ENCODE assay signal across 8 cellular contexts in genomic region chr11:62552931-62553838, GRCh38. TPM values are rescaled to one million over a fixed set of nuclear protein-coding genes. Genes with fewer than 3 reads are reported as not detected.
DNase-seq lines count a peak whose midpoint lies in the region; ATAC-seq lines count a peak whose summit lies in the region.

No MANE protein-coding gene starts in this region.

- peak overlapping the region; percentile 97 for H3K27ac Mint-ChIP-seq in activated T-helper 2 cell treated with anti-CD3 and anti-CD28 coated beads, Interferon-gamma antibody, Interleukin-2, Interleukin-4, amounts not matched to agents 10 μg/mL and 5 μg/mL and 100 μg/mL, durations not matched to agents 14 hours and 24 hours and 36 hours

- intact Hi-C loops in activated T-helper 2 cell treated with anti-CD3 and anti-CD28 coated beads, Interferon-gamma antibody, Interleukin-2, Interleukin-4, amounts not matched to agents 10 μg/mL and 5 μg/mL and 100 μg/mL, durations not matched to agents 14 hours and 24 hours and 36 hours (cut with micrococcal nuclease), result loop anchor here (10.0 kb wide), 1 partner anchor 302 kb away; no protein-coding TSS in a partner anchor

- H3K4me1 Mint-ChIP-seq in activated T-helper 2 cell treated with anti-CD3 and anti-CD28 coated beads, Interferon-gamma antibody, Interleukin-2, Interleukin-4, amounts not matched to agents 10 μg/mL and 5 μg/mL and 100 μg/mL, durations not matched to agents 14 hours and 24 hours and 36 hours (ENCODE audit: low read depth), result peaks cover 73% of the 10 kb centered on the region

- in situ Hi-C loops in G401 (cut with HindIII; ENCODE audit: low sequenced_read_pairs), result loop anchor here (25.0 kb wide), 1 partner anchor 116 kb away; no protein-coding TSS in a partner anchor

- H3K9me3 Mint-ChIP-seq in activated T-helper 2 cell treated with anti-CD3 and anti-CD28 coated beads, Interferon-gamma antibody, Interleukin-2, Interleukin-4, amounts not matched to agents 10 μg/mL and 5 μg/mL and 100 μg/mL, durations not matched to agents 14 hours and 24 hours and 36 hours, result no peaks in the 10 kb centered on the region

- peaks cover 5% of the 10 kb centered on the region for H3K27me3 Mint-ChIP-seq in activated T-helper 2 cell treated with anti-CD3 and anti-CD28 coated beads, Interferon-gamma antibody, Interleukin-2, Interleukin-4, amounts not matched to agents 10 μg/mL and 5 μg/mL and 100 μg/mL, durations not matched to agents 14 hours and 24 hours and 36 hours (ENCODE audit: low read depth)

- H3K4me3 Mint-ChIP-seq in activated T-helper 2 cell treated with anti-CD3 and anti-CD28 coated beads, Interferon-gamma antibody, Interleukin-2, Interleukin-4, amounts not matched to agents 10 μg/mL and 5 μg/mL and 100 μg/mL, durations not matched to agents 14 hours and 24 hours and 36 hours (ENCODE audit: low read depth), result peak overlapping the region; percentile 7

- DNase-seq in G401 (ENCODE audit: low spot score) (peak; percentile 54), NOMO-1 treated with DMSO at 0.1 percent for 48 hours (lab: John Stamatoyannopoulos, UW; ENCODE audit: unreplicated experiment) (peak; percentile 89), fibroblast of the conjunctiva (ENCODE audit: low read depth) (peak; percentile 94), non-pigmented ciliary epithelial cell (ENCODE audit: low read depth) (peak; percentile 88), OCI-M2 (lab: John Stamatoyannopoulos, UW; ENCODE audit: unreplicated experiment) (no peak)
- peak; percentile 61 for DNase-seq in activated T-helper 2 cell treated with anti-CD3 and anti-CD28 coated beads, Interferon-gamma antibody, Interleukin-2, Interleukin-4, amounts not matched to agents 10 μg/mL and 5 μg/mL and 100 μg/mL, durations not matched to agents 14 hours and 24 hours and 36 hours (ENCODE audit: low spot score)

- peaks cover 10% of the 10 kb centered on the region for H3K36me3 Mint-ChIP-seq in activated T-helper 2 cell treated with anti-CD3 and anti-CD28 coated beads, Interferon-gamma antibody, Interleukin-2, Interleukin-4, amounts not matched to agents 10 μg/mL and 5 μg/mL and 100 μg/mL, durations not matched to agents 14 hours and 24 hours and 36 hours (ENCODE audit: low read depth)

- ATAC-seq in GM21576 (IDR thresholded peaks at IDR 0.05; ENCODE audit: unreplicated experiment), result no peak
- ATAC-seq in GM21367 (IDR thresholded peaks at IDR 0.05; ENCODE audit: unreplicated experiment), result no peak

RNA-seq across cellular contexts. Expression of gene AHNAK, which starts 6.6 kb away (rescaled TPM):
- 161 and 197 TPM in 2 replicates for total RNA-seq in G401 (2014; rRNA removed; shearing (Covaris generic))
- total RNA-seq in activated T-helper 2 cell treated with anti-CD3 and anti-CD28 coated beads, Interferon-gamma antibody, Interleukin-2, Interleukin-4, amounts not matched to agents 10 μg/mL and 5 μg/mL and 100 μg/mL, durations not matched to agents 14 hours and 24 hours and 36 hours, result 105 and 108 TPM in 2 replicates

RNA-seq across cellular contexts. Expression of gene EEF1G, which starts 20.5 kb away (rescaled TPM):
- 3,525 and 3,828 TPM in 2 replicates for total RNA-seq in G401 (2014; rRNA removed; shearing (Covaris generic))
- 1,369 and 1,395 TPM in 2 replicates for total RNA-seq in activated T-helper 2 cell treated with anti-CD3 and anti-CD28 coated beads, Interferon-gamma antibody, Interleukin-2, Interleukin-4, amounts not matched to agents 10 μg/mL and 5 μg/mL and 100 μg/mL, durations not matched to agents 14 hours and 24 hours and 36 hours

RNA-seq across cellular contexts. Expression of gene TUT1, which starts 38.1 kb away (rescaled TPM):
- total RNA-seq in G401 (2014; rRNA removed; shearing (Covaris generic)), result 16.5 and 17.6 TPM in 2 replicates
- total RNA-seq in activated T-helper 2 cell treated with anti-CD3 and anti-CD28 coated beads, Interferon-gamma antibody, Interleukin-2, Interleukin-4, amounts not matched to agents 10 μg/mL and 5 μg/mL and 100 μg/mL, durations not matched to agents 14 hours and 24 hours and 36 hours, result 29.9 and 41.7 TPM in 2 replicates

RNA-seq across cellular contexts. Expression of gene MTA2, which starts 48.5 kb away (rescaled TPM):
- 190 and 224 TPM in 2 replicates for total RNA-seq in G401 (2014; rRNA removed; shearing (Covaris generic))
- total RNA-seq in activated T-helper 2 cell treated with anti-CD3 and anti-CD28 coated beads, Interferon-gamma antibody, Interleukin-2, Interleukin-4, amounts not matched to agents 10 μg/mL and 5 μg/mL and 100 μg/mL, durations not matched to agents 14 hours and 24 hours and 36 hours, result 201 and 215 TPM in 2 replicates

RNA-seq across cellular contexts. Expression of gene EML3, which starts 59.4 kb away (rescaled TPM):
- 33.2 and 55.7 TPM in 2 replicates for total RNA-seq in G401 (2014; rRNA removed; shearing (Covaris generic))
- total RNA-seq in activated T-helper 2 cell treated with anti-CD3 and anti-CD28 coated beads, Interferon-gamma antibody, Interleukin-2, Interleukin-4, amounts not matched to agents 10 μg/mL and 5 μg/mL and 100 μg/mL, durations not matched to agents 14 hours and 24 hours and 36 hours, result 144 and 146 TPM in 2 replicates
